In genomic region chr10:23283680-23284079, GRCh38 we compare ENCODE assay signal across 32 cellular contexts.
"Had no signal": no experiment of that assay in that cellular context is flagged by ENCODE, and none has a peak within 500 bp of the region (broad histone marks: within the 10 kb centered on the region; RNA-seq: fewer than 3 reads in every experiment).

No MANE protein-coding gene starts in this region.

- H3K27ac ChIP-seq: ascending aorta, brain microvascular endothelial cell, breast epithelium, WERI-Rb-1 had no signal

- H3K4me1 ChIP-seq: ascending aorta, breast epithelium had no signal

- H3K9me3 ChIP-seq: ascending aorta, breast epithelium had no signal

- ATAC-seq: activated CD4-positive, alpha-beta T cell treated with anti-CD3 and anti-CD28 coated beads for 36 hours; activated CD4-positive, CD25-positive, alpha-beta regulatory T cell treated with anti-CD3 and anti-CD28 coated beads, Interleukin-2, amount 50 U/mL, for 24 hours; activated CD8-positive, alpha-beta memory T cell treated with anti-CD3 and anti-CD28 coated beads, Interleukin-2, amount 10 ng/mL, durations not matched to agents 7 days and 5 days; activated CD8-positive, alpha-beta T cell treated with anti-CD3 and anti-CD28 coated beads, Interleukin-2, amount 10 ng/mL, durations not matched to agents 7 days and 5 days; activated naive CD8-positive, alpha-beta T cell treated with anti-CD3 and anti-CD28 coated beads, Interleukin-2, amount 50 U/mL, for 24 hours; WTC11 had no signal

- H3K27me3 ChIP-seq: ascending aorta, brain microvascular endothelial cell had no signal

- DNase-seq: activated CD4-positive, alpha-beta memory T cell treated with anti-CD3 and anti-CD28 coated beads, Interleukin-2, amount 10 ng/mL, durations not matched to agents 7 days and 5 days; activated CD4-positive, alpha-beta T cell treated with anti-CD3 and anti-CD28 coated beads for 1 hour; activated CD4-positive, alpha-beta T cell treated with anti-CD3 and anti-CD28 coated beads for 36 hours; activated CD4-positive, alpha-beta T cell treated with anti-CD3 and anti-CD28 coated beads for 48 hours; activated CD4-positive, alpha-beta T cell treated with anti-CD3 and anti-CD28 coated beads, Interleukin-2, amount 10 ng/mL, durations not matched to agents 7 days and 5 days; activated CD4-positive, alpha-beta T cell treated with anti-CD3 and anti-CD28 coated beads, Interleukin-2, amount 50 U/mL, for 48 hours; activated CD4-positive, CD25-positive, alpha-beta regulatory T cell; activated CD8-positive, alpha-beta memory T cell treated with anti-CD3 and anti-CD28 coated beads for 24 hours; activated CD8-positive, alpha-beta memory T cell treated with anti-CD3 and anti-CD28 coated beads, Interleukin-2, amount 10 ng/mL, durations not matched to agents 7 days and 5 days; activated CD8-positive, alpha-beta memory T cell treated with anti-CD3 and anti-CD28 coated beads, Interleukin-2, amount 50 U/mL, for 48 hours; activated CD8-positive, alpha-beta T cell treated with anti-CD3 and anti-CD28 coated beads, Interleukin-2, amount 10 ng/mL, durations not matched to agents 7 days and 5 days; activated effector memory CD4-positive, alpha-beta T cell treated with Interleukin-2 at 50 U/mL for 16 hours; activated gamma-delta T cell; activated naive CD4-positive, alpha-beta T cell treated with anti-CD3 and anti-CD28 coated beads, Interleukin-2, amount 10 ng/mL, durations not matched to agents 7 days and 5 days; activated naive CD4-positive, alpha-beta T cell treated with Interleukin-2 at 50 U/mL for 16 hours; activated naive CD8-positive, alpha-beta T cell treated with anti-CD3 and anti-CD28 coated beads, Interleukin-2, amount 10 ng/mL, durations not matched to agents 7 days and 5 days; activated naive CD8-positive, alpha-beta T cell treated with anti-CD3 and anti-CD28 coated beads, Interleukin-2, amount 50 U/mL, for 24 hours; activated T-cell treated with anti-CD3 and anti-CD28 coated beads, Interleukin-2, amount 50 U/mL, for 24 hours; activated T-cell treated with anti-CD3 and anti-CD28 coated beads, Interleukin-2, amount 50 U/mL, for 48 hours; amygdala; anterior cingulate cortex; brain microvascular endothelial cell; central memory CD4-positive, alpha-beta T cell; T-helper 2 cell; T-helper 9 cell; WERI-Rb-1 had no signal

- H3K4me3 ChIP-seq: ascending aorta, breast epithelium had no signal

- FAIRE-seq: colon, TTC549 had no signal

- H3K36me3 ChIP-seq: ascending aorta, brain microvascular endothelial cell, breast epithelium, WERI-Rb-1 had no signal
